1 cellular context compared by ENCODE assay signal in the genomic region with DNA sequence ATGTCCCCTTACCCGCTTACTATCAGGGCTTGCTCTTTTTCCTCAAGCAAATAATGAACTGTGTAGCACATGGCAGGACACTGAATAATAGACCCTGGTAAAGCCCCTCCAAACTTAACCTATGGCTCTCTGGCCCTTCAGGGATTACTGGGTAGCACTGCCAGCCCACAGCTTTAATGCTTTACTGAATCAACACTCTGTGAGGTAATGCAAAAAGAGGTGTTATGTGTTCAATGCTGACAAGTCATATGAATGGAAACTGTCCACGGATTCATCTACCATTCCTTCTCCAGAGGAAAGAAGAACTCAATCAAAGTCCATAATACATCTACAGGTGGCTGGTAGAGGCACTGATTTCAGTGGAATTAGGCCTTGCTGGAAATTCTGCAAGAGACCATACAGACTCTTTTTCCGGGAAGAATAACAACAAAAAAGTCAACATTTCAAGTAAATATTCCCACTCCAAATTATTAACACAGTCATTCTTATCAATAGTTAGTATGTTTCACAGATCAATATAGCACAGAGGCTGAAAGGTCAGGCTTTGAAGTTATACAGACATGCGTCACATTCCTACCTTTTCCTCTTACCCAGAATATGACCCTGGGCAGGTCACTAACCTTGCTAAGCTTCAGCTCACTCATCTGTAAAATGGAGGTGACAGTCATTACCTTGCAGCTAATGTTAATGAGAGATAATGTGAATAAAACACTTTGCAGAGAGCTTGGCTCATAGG.
A peak's percentile ranks its signal among the peaks of the same experiment; 100 is the strongest.
TF ChIP-seq lines count a peak whose summit lies in the region.

No MANE protein-coding gene starts in this region.

TF ChIP-seq in HepG2, 621 proteins besides CTCF, POLR2A, EP300 and RAD21 (continued from another document and continues in another):
- TF ChIP-seq, protein P1, sequence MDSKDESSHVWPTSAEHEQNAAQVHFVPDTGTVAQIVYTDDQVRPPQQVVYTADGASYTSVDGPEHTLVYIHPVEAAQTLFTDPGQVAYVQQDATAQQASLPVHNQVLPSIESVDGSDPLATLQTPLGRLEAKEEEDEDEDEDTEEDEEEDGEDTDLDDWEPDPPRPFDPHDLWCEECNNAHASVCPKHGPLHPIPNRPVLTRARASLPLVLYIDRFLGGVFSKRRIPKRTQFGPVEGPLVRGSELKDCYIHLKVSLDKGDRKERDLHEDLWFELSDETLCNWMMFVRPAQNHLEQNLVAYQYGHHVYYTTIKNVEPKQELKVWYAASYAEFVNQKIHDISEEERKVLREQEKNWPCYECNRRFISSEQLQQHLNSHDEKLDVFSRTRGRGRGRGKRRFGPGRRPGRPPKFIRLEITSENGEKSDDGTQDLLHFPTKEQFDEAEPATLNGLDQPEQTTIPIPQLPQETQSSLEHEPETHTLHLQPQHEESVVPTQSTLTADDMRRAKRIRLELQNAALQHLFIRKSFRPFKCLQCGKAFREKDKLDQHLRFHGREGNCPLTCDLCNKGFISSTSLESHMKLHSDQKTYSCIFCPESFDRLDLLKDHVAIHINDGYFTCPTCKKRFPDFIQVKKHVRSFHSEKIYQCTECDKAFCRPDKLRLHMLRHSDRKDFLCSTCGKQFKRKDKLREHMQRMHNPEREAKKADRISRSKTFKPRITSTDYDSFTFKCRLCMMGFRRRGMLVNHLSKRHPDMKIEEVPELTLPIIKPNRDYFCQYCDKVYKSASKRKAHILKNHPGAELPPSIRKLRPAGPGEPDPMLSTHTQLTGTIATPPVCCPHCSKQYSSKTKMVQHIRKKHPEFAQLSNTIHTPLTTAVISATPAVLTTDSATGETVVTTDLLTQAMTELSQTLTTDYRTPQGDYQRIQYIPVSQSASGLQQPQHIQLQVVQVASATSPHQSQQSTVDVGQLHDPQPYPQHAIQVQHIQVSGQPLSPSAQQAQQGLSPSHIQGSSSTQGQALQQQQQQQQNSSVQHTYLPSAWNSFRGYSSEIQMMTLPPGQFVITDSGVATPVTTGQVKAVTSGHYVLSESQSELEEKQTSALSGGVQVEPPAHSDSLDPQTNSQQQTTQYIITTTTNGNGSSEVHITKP (CRISPR knock-in tag; IDR thresholded peaks at IDR 0.05; ENCODE audit: low read depth): peak; percentile 68; the same call in 1 of the 2 replicates
- TF ChIP-seq ZNF749 (CRISPR knock-in tag; IDR thresholded peaks at IDR 0.05; ENCODE audit: borderline replicate concordance) (peak; percentile 80; the same call in 1 of the 2 replicates), ZNF337 (CRISPR knock-in tag; IDR thresholded peaks at IDR 0.05; ENCODE audit: borderline replicate concordance, low read depth) (0 out of 2 replicates have a peak, but pooled peaks have one; percentile 27), ZNF547 (CRISPR knock-in tag; IDR thresholded peaks at IDR 0.05) (no peak), PPARG (CRISPR knock-in tag; conservative IDR thresholded peaks at IDR 0.05) (peak; percentile 96), ARNT2 (CRISPR knock-in tag; IDR thresholded peaks at IDR 0.05; ENCODE audit: low read depth) (peak; percentile 63; the same call in 1 of the 2 replicates), ZSCAN12 (CRISPR knock-in tag; IDR thresholded peaks at IDR 0.05) (no peak), ZSCAN25 (CRISPR knock-in tag; IDR thresholded peaks at IDR 0.05) (no peak), NR2F1 (CRISPR knock-in tag; IDR thresholded peaks at IDR 0.05) (peak; percentile 97 to 100), NFKBIZ (CRISPR knock-in tag; IDR thresholded peaks at IDR 0.05) (peak; percentile 97), ZNF562 (CRISPR knock-in tag; IDR thresholded peaks at IDR 0.05; ENCODE audit: borderline replicate concordance) (no peak), RARA (CRISPR knock-in tag; IDR thresholded peaks at IDR 0.05) (peak; percentile 100), ZNF720 (CRISPR knock-in tag; IDR thresholded peaks at IDR 0.05) (no peak), BRD4 (CRISPR knock-in tag; IDR thresholded peaks at IDR 0.05) (peak; percentile 71; the same call in 1 of the 2 replicates), ZNF446 (CRISPR knock-in tag; IDR thresholded peaks at IDR 0.05) (no peak), RFXANK (CRISPR knock-in tag; IDR thresholded peaks at IDR 0.05) (no peak), KDM4B (CRISPR knock-in tag; IDR thresholded peaks at IDR 0.05) (no peak)
- TF ChIP-seq, protein P2, sequence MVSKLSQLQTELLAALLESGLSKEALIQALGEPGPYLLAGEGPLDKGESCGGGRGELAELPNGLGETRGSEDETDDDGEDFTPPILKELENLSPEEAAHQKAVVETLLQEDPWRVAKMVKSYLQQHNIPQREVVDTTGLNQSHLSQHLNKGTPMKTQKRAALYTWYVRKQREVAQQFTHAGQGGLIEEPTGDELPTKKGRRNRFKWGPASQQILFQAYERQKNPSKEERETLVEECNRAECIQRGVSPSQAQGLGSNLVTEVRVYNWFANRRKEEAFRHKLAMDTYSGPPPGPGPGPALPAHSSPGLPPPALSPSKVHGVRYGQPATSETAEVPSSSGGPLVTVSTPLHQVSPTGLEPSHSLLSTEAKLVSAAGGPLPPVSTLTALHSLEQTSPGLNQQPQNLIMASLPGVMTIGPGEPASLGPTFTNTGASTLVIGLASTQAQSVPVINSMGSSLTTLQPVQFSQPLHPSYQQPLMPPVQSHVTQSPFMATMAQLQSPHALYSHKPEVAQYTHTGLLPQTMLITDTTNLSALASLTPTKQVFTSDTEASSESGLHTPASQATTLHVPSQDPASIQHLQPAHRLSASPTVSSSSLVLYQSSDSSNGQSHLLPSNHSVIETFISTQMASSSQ (IDR thresholded peaks at IDR 0.05; ENCODE audit: low read depth): peak; percentile 73
- TF ChIP-seq, protein P2 (CRISPR knock-in tag; IDR thresholded peaks at IDR 0.05; ENCODE audit: borderline replicate concordance): peak; percentile 90; the same call in 1 of the 2 replicates
- TF ChIP-seq, protein P3, sequence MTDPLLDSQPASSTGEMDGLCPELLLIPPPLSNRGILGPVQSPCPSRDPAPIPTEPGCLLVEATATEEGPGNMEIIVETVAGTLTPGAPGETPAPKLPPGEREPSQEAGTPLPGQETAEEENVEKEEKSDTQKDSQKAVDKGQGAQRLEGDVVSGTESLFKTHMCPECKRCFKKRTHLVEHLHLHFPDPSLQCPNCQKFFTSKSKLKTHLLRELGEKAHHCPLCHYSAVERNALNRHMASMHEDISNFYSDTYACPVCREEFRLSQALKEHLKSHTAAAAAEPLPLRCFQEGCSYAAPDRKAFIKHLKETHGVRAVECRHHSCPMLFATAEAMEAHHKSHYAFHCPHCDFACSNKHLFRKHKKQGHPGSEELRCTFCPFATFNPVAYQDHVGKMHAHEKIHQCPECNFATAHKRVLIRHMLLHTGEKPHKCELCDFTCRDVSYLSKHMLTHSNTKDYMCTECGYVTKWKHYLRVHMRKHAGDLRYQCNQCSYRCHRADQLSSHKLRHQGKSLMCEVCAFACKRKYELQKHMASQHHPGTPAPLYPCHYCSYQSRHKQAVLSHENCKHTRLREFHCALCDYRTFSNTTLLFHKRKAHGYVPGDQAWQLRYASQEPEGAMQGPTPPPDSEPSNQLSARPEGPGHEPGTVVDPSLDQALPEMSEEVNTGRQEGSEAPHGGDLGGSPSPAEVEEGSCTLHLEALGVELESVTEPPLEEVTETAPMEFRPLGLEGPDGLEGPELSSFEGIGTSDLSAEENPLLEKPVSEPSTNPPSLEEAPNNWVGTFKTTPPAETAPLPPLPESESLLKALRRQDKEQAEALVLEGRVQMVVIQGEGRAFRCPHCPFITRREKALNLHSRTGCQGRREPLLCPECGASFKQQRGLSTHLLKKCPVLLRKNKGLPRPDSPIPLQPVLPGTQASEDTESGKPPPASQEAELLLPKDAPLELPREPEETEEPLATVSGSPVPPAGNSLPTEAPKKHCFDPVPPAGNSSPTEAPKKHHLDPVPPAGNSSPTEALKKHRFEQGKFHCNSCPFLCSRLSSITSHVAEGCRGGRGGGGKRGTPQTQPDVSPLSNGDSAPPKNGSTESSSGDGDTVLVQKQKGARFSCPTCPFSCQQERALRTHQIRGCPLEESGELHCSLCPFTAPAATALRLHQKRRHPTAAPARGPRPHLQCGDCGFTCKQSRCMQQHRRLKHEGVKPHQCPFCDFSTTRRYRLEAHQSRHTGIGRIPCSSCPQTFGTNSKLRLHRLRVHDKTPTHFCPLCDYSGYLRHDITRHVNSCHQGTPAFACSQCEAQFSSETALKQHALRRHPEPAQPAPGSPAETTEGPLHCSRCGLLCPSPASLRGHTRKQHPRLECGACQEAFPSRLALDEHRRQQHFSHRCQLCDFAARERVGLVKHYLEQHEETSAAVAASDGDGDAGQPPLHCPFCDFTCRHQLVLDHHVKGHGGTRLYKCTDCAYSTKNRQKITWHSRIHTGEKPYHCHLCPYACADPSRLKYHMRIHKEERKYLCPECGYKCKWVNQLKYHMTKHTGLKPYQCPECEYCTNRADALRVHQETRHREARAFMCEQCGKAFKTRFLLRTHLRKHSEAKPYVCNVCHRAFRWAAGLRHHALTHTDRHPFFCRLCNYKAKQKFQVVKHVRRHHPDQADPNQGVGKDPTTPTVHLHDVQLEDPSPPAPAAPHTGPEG (CRISPR knock-in tag; IDR thresholded peaks at IDR 0.05): no peak
- TF ChIP-seq, protein P4, sequence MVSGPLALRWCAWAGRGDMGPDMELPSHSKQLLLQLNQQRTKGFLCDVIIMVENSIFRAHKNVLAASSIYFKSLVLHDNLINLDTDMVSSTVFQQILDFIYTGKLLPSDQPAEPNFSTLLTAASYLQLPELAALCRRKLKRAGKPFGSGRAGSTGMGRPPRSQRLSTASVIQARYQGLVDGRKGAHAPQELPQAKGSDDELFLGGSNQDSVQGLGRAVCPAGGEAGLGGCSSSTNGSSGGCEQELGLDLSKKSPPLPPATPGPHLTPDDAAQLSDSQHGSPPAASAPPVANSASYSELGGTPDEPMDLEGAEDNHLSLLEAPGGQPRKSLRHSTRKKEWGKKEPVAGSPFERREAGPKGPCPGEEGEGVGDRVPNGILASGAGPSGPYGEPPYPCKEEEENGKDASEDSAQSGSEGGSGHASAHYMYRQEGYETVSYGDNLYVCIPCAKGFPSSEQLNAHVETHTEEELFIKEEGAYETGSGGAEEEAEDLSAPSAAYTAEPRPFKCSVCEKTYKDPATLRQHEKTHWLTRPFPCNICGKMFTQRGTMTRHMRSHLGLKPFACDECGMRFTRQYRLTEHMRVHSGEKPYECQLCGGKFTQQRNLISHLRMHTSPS (CRISPR knock-in tag; IDR thresholded peaks at IDR 0.05; ENCODE audit: low read depth): 0 out of 2 replicates have a peak, but pooled peaks have one; percentile 30
- TF ChIP-seq, protein P5, sequence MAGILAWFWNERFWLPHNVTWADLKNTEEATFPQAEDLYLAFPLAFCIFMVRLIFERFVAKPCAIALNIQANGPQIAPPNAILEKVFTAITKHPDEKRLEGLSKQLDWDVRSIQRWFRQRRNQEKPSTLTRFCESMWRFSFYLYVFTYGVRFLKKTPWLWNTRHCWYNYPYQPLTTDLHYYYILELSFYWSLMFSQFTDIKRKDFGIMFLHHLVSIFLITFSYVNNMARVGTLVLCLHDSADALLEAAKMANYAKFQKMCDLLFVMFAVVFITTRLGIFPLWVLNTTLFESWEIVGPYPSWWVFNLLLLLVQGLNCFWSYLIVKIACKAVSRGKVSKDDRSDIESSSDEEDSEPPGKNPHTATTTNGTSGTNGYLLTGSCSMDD (CRISPR knock-in tag; IDR thresholded peaks at IDR 0.05): no peak
- TF ChIP-seq, protein P6, sequence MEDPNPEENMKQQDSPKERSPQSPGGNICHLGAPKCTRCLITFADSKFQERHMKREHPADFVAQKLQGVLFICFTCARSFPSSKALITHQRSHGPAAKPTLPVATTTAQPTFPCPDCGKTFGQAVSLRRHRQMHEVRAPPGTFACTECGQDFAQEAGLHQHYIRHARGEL (CRISPR knock-in tag; IDR thresholded peaks at IDR 0.05): no peak
- TF ChIP-seq, protein P7, sequence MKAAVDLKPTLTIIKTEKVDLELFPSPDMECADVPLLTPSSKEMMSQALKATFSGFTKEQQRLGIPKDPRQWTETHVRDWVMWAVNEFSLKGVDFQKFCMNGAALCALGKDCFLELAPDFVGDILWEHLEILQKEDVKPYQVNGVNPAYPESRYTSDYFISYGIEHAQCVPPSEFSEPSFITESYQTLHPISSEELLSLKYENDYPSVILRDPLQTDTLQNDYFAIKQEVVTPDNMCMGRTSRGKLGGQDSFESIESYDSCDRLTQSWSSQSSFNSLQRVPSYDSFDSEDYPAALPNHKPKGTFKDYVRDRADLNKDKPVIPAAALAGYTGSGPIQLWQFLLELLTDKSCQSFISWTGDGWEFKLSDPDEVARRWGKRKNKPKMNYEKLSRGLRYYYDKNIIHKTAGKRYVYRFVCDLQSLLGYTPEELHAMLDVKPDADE (CRISPR knock-in tag; IDR thresholded peaks at IDR 0.05): no peak
- TF ChIP-seq, protein P8, sequence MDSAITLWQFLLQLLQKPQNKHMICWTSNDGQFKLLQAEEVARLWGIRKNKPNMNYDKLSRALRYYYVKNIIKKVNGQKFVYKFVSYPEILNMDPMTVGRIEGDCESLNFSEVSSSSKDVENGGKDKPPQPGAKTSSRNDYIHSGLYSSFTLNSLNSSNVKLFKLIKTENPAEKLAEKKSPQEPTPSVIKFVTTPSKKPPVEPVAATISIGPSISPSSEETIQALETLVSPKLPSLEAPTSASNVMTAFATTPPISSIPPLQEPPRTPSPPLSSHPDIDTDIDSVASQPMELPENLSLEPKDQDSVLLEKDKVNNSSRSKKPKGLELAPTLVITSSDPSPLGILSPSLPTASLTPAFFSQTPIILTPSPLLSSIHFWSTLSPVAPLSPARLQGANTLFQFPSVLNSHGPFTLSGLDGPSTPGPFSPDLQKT (CRISPR knock-in tag; IDR thresholded peaks at IDR 0.05; ENCODE audit: borderline replicate concordance): no peak
- TF ChIP-seq, protein P9, sequence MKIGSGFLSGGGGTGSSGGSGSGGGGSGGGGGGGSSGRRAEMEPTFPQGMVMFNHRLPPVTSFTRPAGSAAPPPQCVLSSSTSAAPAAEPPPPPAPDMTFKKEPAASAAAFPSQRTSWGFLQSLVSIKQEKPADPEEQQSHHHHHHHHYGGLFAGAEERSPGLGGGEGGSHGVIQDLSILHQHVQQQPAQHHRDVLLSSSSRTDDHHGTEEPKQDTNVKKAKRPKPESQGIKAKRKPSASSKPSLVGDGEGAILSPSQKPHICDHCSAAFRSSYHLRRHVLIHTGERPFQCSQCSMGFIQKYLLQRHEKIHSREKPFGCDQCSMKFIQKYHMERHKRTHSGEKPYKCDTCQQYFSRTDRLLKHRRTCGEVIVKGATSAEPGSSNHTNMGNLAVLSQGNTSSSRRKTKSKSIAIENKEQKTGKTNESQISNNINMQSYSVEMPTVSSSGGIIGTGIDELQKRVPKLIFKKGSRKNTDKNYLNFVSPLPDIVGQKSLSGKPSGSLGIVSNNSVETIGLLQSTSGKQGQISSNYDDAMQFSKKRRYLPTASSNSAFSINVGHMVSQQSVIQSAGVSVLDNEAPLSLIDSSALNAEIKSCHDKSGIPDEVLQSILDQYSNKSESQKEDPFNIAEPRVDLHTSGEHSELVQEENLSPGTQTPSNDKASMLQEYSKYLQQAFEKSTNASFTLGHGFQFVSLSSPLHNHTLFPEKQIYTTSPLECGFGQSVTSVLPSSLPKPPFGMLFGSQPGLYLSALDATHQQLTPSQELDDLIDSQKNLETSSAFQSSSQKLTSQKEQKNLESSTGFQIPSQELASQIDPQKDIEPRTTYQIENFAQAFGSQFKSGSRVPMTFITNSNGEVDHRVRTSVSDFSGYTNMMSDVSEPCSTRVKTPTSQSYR (CRISPR knock-in tag; IDR thresholded peaks at IDR 0.05; ENCODE audit: borderline replicate concordance): peak; percentile 44; the same call in 1 of the 2 replicates
